In the genomic region with DNA sequence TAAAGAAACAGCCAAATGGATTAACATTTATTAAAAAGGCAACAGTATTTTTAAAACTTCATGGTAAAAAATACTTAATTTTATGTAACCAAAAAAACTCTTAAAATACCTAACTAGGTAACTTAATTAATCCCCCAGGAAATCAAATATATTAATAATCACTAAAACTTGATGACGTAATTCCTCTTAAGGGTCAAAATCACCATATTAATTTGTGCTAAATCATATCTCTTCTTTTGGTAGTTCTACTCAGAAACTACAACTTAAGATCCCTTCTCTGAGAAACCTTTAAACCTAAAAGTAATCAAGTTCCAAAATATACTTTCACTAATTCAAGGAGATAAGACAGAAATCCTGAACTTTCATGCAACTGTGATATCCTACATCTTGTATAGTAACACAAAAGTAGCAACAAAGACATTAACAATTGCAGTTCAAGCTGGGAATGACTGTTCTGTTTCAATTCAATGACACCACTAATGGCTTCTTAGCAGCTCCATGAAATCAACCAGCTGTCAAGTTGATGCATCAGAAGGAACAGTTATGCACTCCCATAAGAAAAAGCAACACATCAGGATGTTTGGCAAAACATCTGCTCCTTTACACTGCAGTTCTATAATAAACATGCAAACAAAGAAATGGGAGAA, we compare ENCODE assay signal across 9 cellular contexts. TPM values are rescaled to one million over a fixed set of nuclear protein-coding genes. Genes with fewer than 3 reads are reported as not detected.
DNase-seq lines count a peak whose midpoint lies in the region; ATAC-seq and TF ChIP-seq lines count a peak whose summit lies in the region.
"Had no signal": no experiment of that assay in that cellular context is flagged by ENCODE, and none has a peak within 500 bp of the region (broad histone marks: within the 10 kb centered on the region; RNA-seq: fewer than 3 reads in every experiment).

No MANE protein-coding gene starts in this region.

- no peaks in the 10 kb centered on the region for H3K36me3 ChIP-seq in gastroesophageal sphincter
- H3K36me3 ChIP-seq in thyroid gland = no peaks in the 10 kb centered on the region
- H3K36me3 ChIP-seq in CD4-positive, alpha-beta memory T cell (ENCODE audit: insufficient read depth, low read length) = no peaks in the 10 kb centered on the region

- H3K4me3 ChIP-seq in gastroesophageal sphincter (peak overlapping the region in 1 of 2 donors; percentile 75), thyroid gland (replicated peaks in 1 of 3) (no peak overlapping the region)
- H3K4me3 ChIP-seq in CD4-positive, alpha-beta memory T cell (ENCODE audit: low read length in 2 of 2) = no peak overlapping the region

- H3K36me3 Mint-ChIP-seq in CD4-positive, alpha-beta memory T cell = peaks cover 0 to 6% of the 10 kb centered on the region in 2 donors

- H3K4me3 Mint-ChIP-seq in CD4-positive, alpha-beta memory T cell = no peak overlapping the region

- TF ChIP-seq CTCF in gastroesophageal sphincter (IDR thresholded peaks at IDR 0.05) (no peak), thyroid gland (IDR thresholded peaks at IDR 0.05) (no peak)

- no peak for TF ChIP-seq EP300 in gastroesophageal sphincter (IDR thresholded peaks at IDR 0.05)

- H3K27me3 ChIP-seq in gastroesophageal sphincter (no peaks in the 10 kb centered on the region), thyroid gland (no peaks in the 10 kb centered on the region)
- peaks cover 10% of the 10 kb centered on the region for H3K27me3 ChIP-seq in CD4-positive, alpha-beta memory T cell (ENCODE audit: insufficient read depth, low read length)

- no peak overlapping the region for H3K27ac Mint-ChIP-seq in CD4-positive, alpha-beta memory T cell

- H3K4me1 Mint-ChIP-seq in CD4-positive, alpha-beta memory T cell = peaks cover 6 to 22% (median 12%) of the 10 kb centered on the region in 4 donors

- intact Hi-C loops in thyroid gland (cut with DNase I) = no loop called here
- intact Hi-C loops in CD4-positive, alpha-beta memory T cell (cut with micrococcal nuclease) = no loop called here

- H3K9me3 Mint-ChIP-seq in CD4-positive, alpha-beta memory T cell = no peaks in the 10 kb centered on the region

- no peak for TF ChIP-seq POLR2A in gastroesophageal sphincter (IDR thresholded peaks at IDR 0.05)
- no peak for TF ChIP-seq POLR2A in thyroid gland (IDR thresholded peaks at IDR 0.05)

- H3K9me3 ChIP-seq in gastroesophageal sphincter (no peaks in the 10 kb centered on the region), thyroid gland (no peaks in the 10 kb centered on the region)
- H3K9me3 ChIP-seq in CD4-positive, alpha-beta memory T cell (ENCODE audit: control insufficient read depth in 1 of 2, low read length in 2 of 2) = no peaks in the 10 kb centered on the region

- peaks cover 12 to 19% of the 10 kb centered on the region in 2 donors for H3K27me3 Mint-ChIP-seq in CD4-positive, alpha-beta memory T cell

- DNase-seq in NCI-H510A treated with DMSO at 0.1 percent for 48 hours (lab: John Stamatoyannopoulos, UW) (peak; percentile 18), NCI-H510A (lab: John Stamatoyannopoulos, UW) (no peak), RKO (ENCODE audit: low spot score) (peak; percentile 70), thyroid gland (no peak), GF-D8 (lab: John Stamatoyannopoulos, UW) (no peak)
- no peak for DNase-seq in CD4-positive, alpha-beta memory T cell
- DNase-seq: activated gamma-delta T cell had no signal

- CTCF ChIA-PET in CD4-positive, alpha-beta memory T cell (lab: Charles Lee; ENCODE audit: partially characterized antibody) = no interaction called here

- WGBS in gastroesophageal sphincter (ENCODE audit: low coverage in 1 of 2), 2 donors = 23 to 38% methylated on average over 1 of the region's 1 CpG
- WGBS in thyroid gland, 2 donors = 87 to 92% methylated on average over 1 of the region's 1 CpG

- peaks cover 3 to 65% (median 22%) of the 10 kb centered on the region in 3 donors for H3K4me1 ChIP-seq in gastroesophageal sphincter
- peaks cover 35 to 50% of the 10 kb centered on the region in 2 donors for H3K4me1 ChIP-seq in thyroid gland
- H3K4me1 ChIP-seq in CD4-positive, alpha-beta memory T cell (ENCODE audit: insufficient read depth, low read length) = peaks cover 5% of the 10 kb centered on the region

- H3K27ac ChIP-seq in gastroesophageal sphincter = peak overlapping the region; percentile 58 to 100 (median 83)
- peak overlapping the region in 2 of 3 donors; percentile 18 to 99 for H3K27ac ChIP-seq in thyroid gland
- no peak overlapping the region for H3K27ac ChIP-seq in CD4-positive, alpha-beta memory T cell (ENCODE audit: low read depth, low read length)

- POLR2A ChIA-PET in CD4-positive, alpha-beta memory T cell (lab: Charles Lee; ENCODE audit: partially characterized antibody) = no interaction called here

- ATAC-seq in gastroesophageal sphincter (no peak), HG03139 (IDR thresholded peaks at IDR 0.05; ENCODE audit: unreplicated experiment) (no peak)

RNA-seq across cellular contexts. Expression of a gene that starts 4.0 kb away (rescaled TPM):
- total RNA-seq in gastroesophageal sphincter (100 to 1,000 TPM in 2 of 4 donors, 10 to 100 TPM in 2; 77.9 to 198 (median 113) TPM), thyroid gland (100 to 1,000 TPM; 122 to 181 (median 143) TPM)
- 10 to 100 TPM; 34.6 to 35.6 TPM for total RNA-seq in CD4-positive, alpha-beta memory T cell
- 10 to 100 TPM in 1 of 2 donors, 1 to 10 TPM in 1; 4.3 to 17.3 TPM for polyA plus RNA-seq in CD4-positive, alpha-beta memory T cell

Comparison
In these comparisons a context has a peak if more than half of its experiments do, and no peak if none do; other contexts are left out.
1. DNase-seq: peak in NCI-H510A treated with DMSO at 0.1 percent for 48 hours (single experiment) and RKO (single experiment); none in NCI-H510A (single experiment), thyroid gland (0 of 2), GF-D8 (single experiment) and CD4-positive, alpha-beta memory T cell (0 of 5).